In the genomic region with DNA sequence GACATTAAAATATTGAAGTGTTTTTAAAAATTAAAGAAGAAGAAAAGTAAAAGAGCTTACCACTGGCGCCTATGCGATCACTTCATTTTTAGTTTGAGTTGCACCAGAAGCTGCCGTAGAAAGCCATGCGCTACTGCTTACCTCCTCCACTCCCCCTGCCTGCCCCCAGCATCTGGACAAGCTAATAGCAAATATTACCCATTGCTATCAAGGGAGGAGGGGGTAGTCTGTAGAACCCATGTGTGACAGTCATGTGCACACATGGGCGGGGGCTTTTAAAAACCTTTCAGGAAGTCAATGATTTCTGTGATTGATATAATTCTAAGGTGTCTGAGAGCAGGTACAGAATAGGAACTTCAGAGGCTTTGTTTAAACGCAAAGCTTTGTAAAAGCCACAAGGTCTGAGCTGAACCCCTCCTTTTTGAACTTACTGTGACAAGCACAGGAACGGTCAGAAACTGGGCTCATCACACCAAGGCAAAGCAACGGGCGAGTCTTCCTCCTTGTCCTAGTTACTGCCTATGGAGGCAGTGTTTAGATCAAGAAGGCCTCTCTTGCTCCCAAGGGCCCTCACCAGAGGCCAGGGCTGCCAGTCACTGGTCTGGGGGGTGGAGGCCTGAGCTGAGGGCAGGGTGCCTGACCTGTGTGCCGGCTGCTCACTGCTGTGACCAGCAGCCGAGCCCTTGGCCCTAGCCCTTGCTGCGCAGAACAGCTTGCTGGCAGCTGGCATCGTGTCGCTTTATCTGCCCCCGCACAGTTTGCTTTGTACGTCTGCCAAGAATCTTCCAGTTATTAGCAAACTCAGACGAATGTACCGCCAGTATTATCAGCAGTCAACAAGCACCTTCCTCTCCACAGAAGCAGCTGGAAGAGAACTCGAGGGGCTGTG, we compare ENCODE assay signal across 10 cellular contexts. TPM values are rescaled to one million over a fixed set of nuclear protein-coding genes. Genes with fewer than 3 reads are reported as not detected.
A peak's percentile ranks its signal among the peaks of the same experiment; 100 is the strongest.
DNase-seq lines count a peak whose midpoint lies in the region; ATAC-seq and TF ChIP-seq lines count a peak whose summit lies in the region.
"Had no signal": no experiment of that assay in that cellular context is flagged by ENCODE, and none has a peak within 500 bp of the region (broad histone marks: within the 10 kb centered on the region; RNA-seq: fewer than 3 reads in every experiment).

No MANE protein-coding gene starts in this region.

- H3K4me3 ChIP-seq in brain microvascular endothelial cell (ENCODE audit: low read depth, low read length), result no peak overlapping the region
- no peak overlapping the region for H3K4me3 ChIP-seq in lung
- H3K4me3 ChIP-seq in naive thymus-derived CD4-positive, alpha-beta T cell (ENCODE audit: low read length), result no peak overlapping the region

- H3K4me3 Mint-ChIP-seq in activated naive CD8-positive, alpha-beta T cell treated with anti-CD3 and anti-CD28 coated beads, Interleukin-2, amount 50 U/mL, for 24 hours, result no peak overlapping the region
- no peak overlapping the region for H3K4me3 Mint-ChIP-seq in activated naive CD8-positive, alpha-beta T cell treated with anti-CD3 and anti-CD28 coated beads for 36 hours
- H3K4me3 Mint-ChIP-seq in naive thymus-derived CD4-positive, alpha-beta T cell, result no peak overlapping the region
- H3K4me3 Mint-ChIP-seq: CD4-positive, CD25-positive, alpha-beta regulatory T cell had no signal

- POLR2A ChIA-PET in naive thymus-derived CD4-positive, alpha-beta T cell (lab: Charles Lee), result no interaction called here

- no peaks in the 10 kb centered on the region for H3K9me3 Mint-ChIP-seq in activated naive CD8-positive, alpha-beta T cell treated with anti-CD3 and anti-CD28 coated beads, Interleukin-2, amount 50 U/mL, for 24 hours
- no peaks in the 10 kb centered on the region for H3K9me3 Mint-ChIP-seq in activated naive CD8-positive, alpha-beta T cell treated with anti-CD3 and anti-CD28 coated beads for 36 hours
- H3K9me3 Mint-ChIP-seq in naive thymus-derived CD4-positive, alpha-beta T cell, result no peaks in the 10 kb centered on the region
- H3K9me3 Mint-ChIP-seq: CD4-positive, CD25-positive, alpha-beta regulatory T cell had no signal

- intact Hi-C loops in naive thymus-derived CD4-positive, alpha-beta T cell (cut with micrococcal nuclease), result no loop called here

- peaks cover 15% of the 10 kb centered on the region for H3K4me1 Mint-ChIP-seq in activated naive CD8-positive, alpha-beta T cell treated with anti-CD3 and anti-CD28 coated beads, Interleukin-2, amount 50 U/mL, for 24 hours
- H3K4me1 Mint-ChIP-seq in activated naive CD8-positive, alpha-beta T cell treated with anti-CD3 and anti-CD28 coated beads for 36 hours, result peaks cover 16% of the 10 kb centered on the region
- peaks cover 0 to 11% (median 0%) of the 10 kb centered on the region in 7 donors for H3K4me1 Mint-ChIP-seq in naive thymus-derived CD4-positive, alpha-beta T cell

- peaks cover 0 to 2% of the 10 kb centered on the region in 2 donors for H3K4me1 ChIP-seq in lung (ENCODE audit: control insufficient read depth in 2 of 2, insufficient read depth in 2 of 2, low read length in 2 of 2)
- H3K4me1 ChIP-seq in naive thymus-derived CD4-positive, alpha-beta T cell (ENCODE audit: control insufficient read depth in 2 of 2, insufficient read depth in 2 of 2, low read length in 2 of 2), result no peaks in the 10 kb centered on the region

- in situ Hi-C loops in brain microvascular endothelial cell (cut with HindIII; ENCODE audit: low pct_ligation_motif_present, low sequenced_read_pairs), result no loop called here

- TF ChIP-seq CTCF in brain microvascular endothelial cell (IDR thresholded peaks at IDR 0.05; ENCODE audit: low read depth, low read length, missing control alignments) (no peak), lung (IDR thresholded peaks at IDR 0.05; ENCODE audit: control extremely low read depth, extremely low read depth) (no peak)

- CTCF ChIA-PET in naive thymus-derived CD4-positive, alpha-beta T cell (lab: Charles Lee), result no interaction called here

- WGBS in lung, 2 donors, result 52 to 68% methylated on average over 19 of the region's 19 CpGs

- H3K27me3 ChIP-seq in brain microvascular endothelial cell (replicated peaks) (no peaks in the 10 kb centered on the region), lung (ENCODE audit: control insufficient read depth, insufficient read depth) (no peaks in the 10 kb centered on the region)
- H3K27me3 ChIP-seq in naive thymus-derived CD4-positive, alpha-beta T cell (ENCODE audit: control insufficient read depth in 2 of 2, insufficient read depth in 2 of 2, low read length in 2 of 2), result no peaks in the 10 kb centered on the region

- peak overlapping the region; percentile 52 for H3K27ac Mint-ChIP-seq in activated naive CD8-positive, alpha-beta T cell treated with anti-CD3 and anti-CD28 coated beads, Interleukin-2, amount 50 U/mL, for 24 hours
- no peak overlapping the region for H3K27ac Mint-ChIP-seq in activated naive CD8-positive, alpha-beta T cell treated with anti-CD3 and anti-CD28 coated beads for 36 hours
- H3K27ac Mint-ChIP-seq in naive thymus-derived CD4-positive, alpha-beta T cell, result no peak overlapping the region

- peaks cover 53% of the 10 kb centered on the region for H3K36me3 Mint-ChIP-seq in activated naive CD8-positive, alpha-beta T cell treated with anti-CD3 and anti-CD28 coated beads, Interleukin-2, amount 50 U/mL, for 24 hours (ENCODE audit: low read depth)
- H3K36me3 Mint-ChIP-seq in activated naive CD8-positive, alpha-beta T cell treated with anti-CD3 and anti-CD28 coated beads for 36 hours, result peaks cover 17% of the 10 kb centered on the region
- peaks cover 7 to 31% (median 8%) of the 10 kb centered on the region in 5 donors for H3K36me3 Mint-ChIP-seq in naive thymus-derived CD4-positive, alpha-beta T cell

- no peaks in the 10 kb centered on the region for H3K27me3 Mint-ChIP-seq in activated naive CD8-positive, alpha-beta T cell treated with anti-CD3 and anti-CD28 coated beads, Interleukin-2, amount 50 U/mL, for 24 hours
- H3K27me3 Mint-ChIP-seq in activated naive CD8-positive, alpha-beta T cell treated with anti-CD3 and anti-CD28 coated beads for 36 hours, result no peaks in the 10 kb centered on the region
- H3K27me3 Mint-ChIP-seq in naive thymus-derived CD4-positive, alpha-beta T cell, result no peaks in the 10 kb centered on the region
- H3K27me3 Mint-ChIP-seq: CD4-positive, CD25-positive, alpha-beta regulatory T cell had no signal

- H3K36me3 ChIP-seq in brain microvascular endothelial cell (replicated peaks) (peaks cover 28% of the 10 kb centered on the region), lung (ENCODE audit: control insufficient read depth in 2 of 2, insufficient read depth in 2 of 2, low read length in 2 of 2) (peaks cover 10 to 42% of the 10 kb centered on the region in 2 donors)
- H3K36me3 ChIP-seq in naive thymus-derived CD4-positive, alpha-beta T cell (ENCODE audit: control insufficient read depth in 2 of 3, insufficient read depth in 3 of 3, low read length in 3 of 3), result peaks cover 3 to 49% (median 8%) of the 10 kb centered on the region in 3 experiments

- no peak for DNase-seq in activated naive CD8-positive, alpha-beta T cell treated with anti-CD3 and anti-CD28 coated beads, Interleukin-2, amount 50 U/mL, for 24 hours
- DNase-seq in activated naive CD8-positive, alpha-beta T cell treated with anti-CD3 and anti-CD28 coated beads for 36 hours, result no peak
- DNase-seq in brain microvascular endothelial cell (peak; percentile 60), lung (ENCODE audit: low spot score) (peak; percentile 68), mesenteric fat pad (ENCODE audit: low spot score) (no peak), NCI-H187 (lab: John Stamatoyannopoulos, UW) (no peak)
- DNase-seq in activated CD4-positive, CD25-positive, alpha-beta regulatory T cell (lab: John Stamatoyannopoulos, UW), result no peak
- DNase-seq in naive thymus-derived CD4-positive, alpha-beta T cell, result no peak
- DNase-seq: CD4-positive, CD25-positive, alpha-beta regulatory T cell; stimulated activated CD4-positive, alpha-beta T cell treated with anti-CD3 and anti-CD28 coated beads, Interleukin-2, amount 100 ng/mL, for 48 hours had no signal

- H3K9me3 ChIP-seq in lung (ENCODE audit: control insufficient read depth in 2 of 2, insufficient read depth in 1 of 2, low read length in 1 of 2), result no peaks in the 10 kb centered on the region
- H3K9me3 ChIP-seq in naive thymus-derived CD4-positive, alpha-beta T cell (ENCODE audit: control insufficient read depth in 2 of 3, low read length in 3 of 3), result no peaks in the 10 kb centered on the region

- ATAC-seq in activated naive CD8-positive, alpha-beta T cell treated with anti-CD3 and anti-CD28 coated beads, Interleukin-2, amount 50 U/mL, for 24 hours, result no peak
- ATAC-seq in lung (ENCODE audit: insufficient read depth, low FRiP score), result peak; percentile 63
- no peak for ATAC-seq in naive thymus-derived CD4-positive, alpha-beta T cell

- H3K27ac ChIP-seq in brain microvascular endothelial cell (no peak overlapping the region), lung (ENCODE audit: low read depth in 1 of 2, low read length in 1 of 2) (peak overlapping the region in 1 of 2 donors; percentile 52)
- H3K27ac ChIP-seq in naive thymus-derived CD4-positive, alpha-beta T cell (ENCODE audit: low read depth, low read length), result no peak overlapping the region

RNA-seq across cellular contexts. Expression of a gene that starts 15.0 kb away (rescaled TPM):
- total RNA-seq in activated naive CD8-positive, alpha-beta T cell treated with anti-CD3 and anti-CD28 coated beads for 36 hours, result 10 to 100 TPM; 71.5 to 74.1 TPM
- 1 to 10 TPM; 2.5 to 3.1 TPM for total RNA-seq in lung
- polyA plus RNA-seq in lung, result 1 to 10 TPM; 1.6 to 2.4 TPM
- total RNA-seq in mesenteric fat pad, result 0.32 TPM
- total RNA-seq in naive thymus-derived CD4-positive, alpha-beta T cell, result 10 to 100 TPM in 1 of 5 experiments, 1 to 10 TPM in 4; 1.0 to 43.6 (median 1.9) TPM
- polyA plus RNA-seq in naive thymus-derived CD4-positive, alpha-beta T cell, result 1 to 10 TPM; 1.3 to 2.1 TPM

Comparison
In these comparisons a context has a peak if more than half of its experiments do, and no peak if none do; other contexts are left out.
1. DNase-seq: peak in brain microvascular endothelial cell (single experiment) and lung (single experiment); none in activated naive CD8-positive, alpha-beta T cell treated with anti-CD3 and anti-CD28 coated beads, Interleukin-2, amount 50 U/mL, for 24 hours (single experiment), activated naive CD8-positive, alpha-beta T cell treated with anti-CD3 and anti-CD28 coated beads for 36 hours (single experiment), mesenteric fat pad (single experiment), activated CD4-positive, CD25-positive, alpha-beta regulatory T cell (0 of 4), NCI-H187 (0 of 2) and naive thymus-derived CD4-positive, alpha-beta T cell (0 of 9).